20 cellular contexts compared by ENCODE assay signal in genomic region chr12:103952497-103952896, GRCh38.
DNase-seq lines count a peak whose midpoint lies in the region; ATAC-seq and TF ChIP-seq lines count a peak whose summit lies in the region.
"Had no signal": no experiment of that assay in that cellular context is flagged by ENCODE, and none has a peak within 500 bp of the region (broad histone marks: within the 10 kb centered on the region; RNA-seq: fewer than 3 reads in every experiment).

No MANE protein-coding gene starts in this region.

- H3K27ac Mint-ChIP-seq in activated T-cell treated with anti-CD3 and anti-CD28 coated beads, Interleukin-2, amount 50 U/mL, for 24 hours: peak overlapping the region; percentile 88
- peak overlapping the region; percentile 82 for H3K27ac Mint-ChIP-seq in activated naive CD8-positive, alpha-beta T cell
- H3K27ac Mint-ChIP-seq in stimulated activated effector memory CD8-positive, alpha-beta T cell treated with anti-CD3 and anti-CD28 coated beads, Interleukin-12 subunit alpha, Interleukin-12 subunit beta, amount 100 ng/mL, for 72 hours: peak overlapping the region; percentile 19
- H3K27ac Mint-ChIP-seq: dendritic cell treated with granulocyte-macrophage colony-stimulating factor and Interleukin-4, amounts not matched to agents 40 ng/mL and 50 ng/mL, for 4 days; HFFc6 had no signal

- no peaks in the 10 kb centered on the region for H3K9me3 Mint-ChIP-seq in activated T-cell treated with anti-CD3 and anti-CD28 coated beads, Interleukin-2, amount 50 U/mL, for 24 hours
- H3K9me3 Mint-ChIP-seq in activated naive CD8-positive, alpha-beta T cell (ENCODE audit: low read depth): no peaks in the 10 kb centered on the region
- no peaks in the 10 kb centered on the region for H3K9me3 Mint-ChIP-seq in stimulated activated effector memory CD8-positive, alpha-beta T cell treated with anti-CD3 and anti-CD28 coated beads, Interleukin-12 subunit alpha, Interleukin-12 subunit beta, amount 100 ng/mL, for 72 hours
- H3K9me3 Mint-ChIP-seq: dendritic cell treated with granulocyte-macrophage colony-stimulating factor and Interleukin-4, amounts not matched to agents 40 ng/mL and 50 ng/mL, for 4 days; HFFc6 had no signal

- peaks cover 92% of the 10 kb centered on the region for H3K36me3 Mint-ChIP-seq in activated T-cell treated with anti-CD3 and anti-CD28 coated beads, Interleukin-2, amount 50 U/mL, for 24 hours (ENCODE audit: low read depth)
- H3K36me3 Mint-ChIP-seq in activated naive CD8-positive, alpha-beta T cell: peaks cover 7% of the 10 kb centered on the region
- peaks cover 83% of the 10 kb centered on the region for H3K36me3 Mint-ChIP-seq in stimulated activated effector memory CD8-positive, alpha-beta T cell treated with anti-CD3 and anti-CD28 coated beads, Interleukin-12 subunit alpha, Interleukin-12 subunit beta, amount 100 ng/mL, for 72 hours

- peak; percentile 68 for ATAC-seq in stimulated activated effector memory CD8-positive, alpha-beta T cell treated with anti-CD3 and anti-CD28 coated beads, Interleukin-12 subunit alpha, Interleukin-12 subunit beta, amount 100 ng/mL, for 72 hours
- ATAC-seq: heart left ventricle, left ventricle myocardium superior, SK-N-SH treated with all-trans-retinoic acid at 6 μM for 48 hours had no signal

- H3K27me3 Mint-ChIP-seq in activated T-cell treated with anti-CD3 and anti-CD28 coated beads, Interleukin-2, amount 50 U/mL, for 24 hours: no peaks in the 10 kb centered on the region
- H3K27me3 Mint-ChIP-seq in activated naive CD8-positive, alpha-beta T cell: no peaks in the 10 kb centered on the region
- H3K27me3 Mint-ChIP-seq: dendritic cell treated with granulocyte-macrophage colony-stimulating factor and Interleukin-4, amounts not matched to agents 40 ng/mL and 50 ng/mL, for 4 days had no signal

- H3K4me3 Mint-ChIP-seq in activated T-cell treated with anti-CD3 and anti-CD28 coated beads, Interleukin-2, amount 50 U/mL, for 24 hours: no peak overlapping the region
- peak overlapping the region; percentile 2 for H3K4me3 Mint-ChIP-seq in activated naive CD8-positive, alpha-beta T cell
- peak overlapping the region; percentile 10 for H3K4me3 Mint-ChIP-seq in stimulated activated effector memory CD8-positive, alpha-beta T cell treated with anti-CD3 and anti-CD28 coated beads, Interleukin-12 subunit alpha, Interleukin-12 subunit beta, amount 100 ng/mL, for 72 hours
- H3K4me3 Mint-ChIP-seq: dendritic cell treated with granulocyte-macrophage colony-stimulating factor and Interleukin-4, amounts not matched to agents 40 ng/mL and 50 ng/mL, for 4 days; HFFc6 had no signal

- H3K36me3 ChIP-seq in KMS-11 (ENCODE audit: insufficient read depth): peaks cover 6% of the 10 kb centered on the region; the same call in 1 of the 2 replicates

- 0 out of 2 replicates have a peak, but pooled peaks cover 6% of the 10 kb centered on the region for H4K20me1 ChIP-seq in KMS-11 (ENCODE audit: insufficient read depth)

- peaks cover 5% of the 10 kb centered on the region; the same call in 1 of the 2 replicates for H3K79me2 ChIP-seq in KMS-11 (ENCODE audit: insufficient read depth, low read depth)

- H3K4me3 ChIP-seq in KMS-11 (IDR thresholded peaks at IDR 0.05; ENCODE audit: insufficient read depth, low read depth, low read length): no peak overlapping the region
- H3K4me3 ChIP-seq: heart left ventricle had no signal

- H3K4me2 ChIP-seq in KMS-11: no peak overlapping the region

- H3K9ac ChIP-seq in KMS-11: no peak overlapping the region

- H3K27ac ChIP-seq in KMS-11: peak overlapping the region; percentile 5; the same call in 1 of the 2 replicates
- H3K27ac ChIP-seq: heart left ventricle had no signal

- H3K27me3 ChIP-seq in KMS-11 (ENCODE audit: insufficient read depth, low read depth): no peaks in the 10 kb centered on the region
- H3K27me3 ChIP-seq: BE2C, heart left ventricle had no signal

- DNase-seq in activated T-cell treated with anti-CD3 and anti-CD28 coated beads, Interleukin-2, amount 50 U/mL, for 24 hours: no peak
- DNase-seq in activated T-cell treated with anti-CD3 and anti-CD28 coated beads for 4 hours (no peak), Kasumi-1 (lab: John Stamatoyannopoulos, UW) (no peak), GM19238 (ENCODE audit: insufficient read length, low spot score) (no peak), glomerular visceral epithelial cell (ENCODE audit: extremely low spot score) (no peak)
- DNase-seq in stimulated activated effector memory CD8-positive, alpha-beta T cell treated with anti-CD3 and anti-CD28 coated beads, Interleukin-12 subunit alpha, Interleukin-12 subunit beta, amount 100 ng/mL, for 72 hours (ENCODE audit: low spot score in 2 of 2): no peak
- DNase-seq: activated CD4-positive, CD25-positive, alpha-beta regulatory T cell treated with anti-CD3 and anti-CD28 coated beads, Interleukin-2, amount 50 U/mL, for 72 hours; activated CD8-positive, alpha-beta memory T cell treated with anti-CD3 and anti-CD28 coated beads, Interleukin-2, amount 50 U/mL, for 48 hours; BE2C; DMS 273 treated with DMSO at 0.1 percent for 48 hours; heart left ventricle; HFFc6; left ventricle myocardium superior; NCI-H1436 treated with DMSO at 0.1 percent for 48 hours; nucleus accumbens; small intestine had no signal

- peaks cover 4% of the 10 kb centered on the region for H3K4me1 ChIP-seq in KMS-11 (ENCODE audit: low read depth, poor library complexity, severe bottlenecking)
- H3K4me1 ChIP-seq: BE2C had no signal

- peaks cover 67% of the 10 kb centered on the region for H3K4me1 Mint-ChIP-seq in activated T-cell treated with anti-CD3 and anti-CD28 coated beads, Interleukin-2, amount 50 U/mL, for 24 hours (ENCODE audit: low read depth)
- H3K4me1 Mint-ChIP-seq in activated naive CD8-positive, alpha-beta T cell (ENCODE audit: low read depth): peaks cover 50% of the 10 kb centered on the region
- peaks cover 65% of the 10 kb centered on the region for H3K4me1 Mint-ChIP-seq in stimulated activated effector memory CD8-positive, alpha-beta T cell treated with anti-CD3 and anti-CD28 coated beads, Interleukin-12 subunit alpha, Interleukin-12 subunit beta, amount 100 ng/mL, for 72 hours

- no peak for TF ChIP-seq CTCF in KMS-11 (conservative IDR thresholded peaks at IDR 0.05; ENCODE audit: low read depth, low read length)

- no peak overlapping the region for H2AFZ ChIP-seq in KMS-11 (ENCODE audit: low read depth)

Comparison
In these comparisons a context has a peak if more than half of its experiments do, and no peak if none do; other contexts are left out.
1. H3K27ac Mint-ChIP-seq: peak in every context shown above with its lines; median percentile 88 in activated T-cell treated with anti-CD3 and anti-CD28 coated beads, Interleukin-2, amount 50 U/mL, for 24 hours; 82 in activated naive CD8-positive, alpha-beta T cell; 19 in stimulated activated effector memory CD8-positive, alpha-beta T cell treated with anti-CD3 and anti-CD28 coated beads, Interleukin-12 subunit alpha, Interleukin-12 subunit beta, amount 100 ng/mL, for 72 hours.